21 cellular contexts compared by ENCODE assay signal in the genomic region with DNA sequence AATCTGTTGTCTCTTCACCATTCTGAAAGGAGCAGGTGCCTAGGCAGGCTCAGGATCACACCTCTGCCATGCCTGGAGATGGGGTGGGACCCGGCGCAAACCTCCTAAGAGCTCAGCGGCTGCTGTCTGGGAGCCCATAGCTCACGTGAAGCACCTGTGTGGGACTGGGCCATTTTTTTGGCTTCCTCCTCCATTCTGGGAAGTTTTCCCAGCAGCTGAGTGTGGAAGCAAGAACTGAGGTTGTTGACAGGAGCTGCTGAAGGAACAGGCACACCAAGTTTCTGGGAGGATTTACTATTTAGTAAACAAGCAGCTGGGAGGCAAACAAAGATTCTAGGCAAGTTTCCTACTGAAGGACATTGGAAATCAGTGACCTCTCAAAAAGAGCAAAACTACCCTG.
DNase-seq lines count a peak whose midpoint lies in the region; ATAC-seq and TF ChIP-seq lines count a peak whose summit lies in the region.
"Had no signal": no experiment of that assay in that cellular context is flagged by ENCODE, and none has a peak within 500 bp of the region (broad histone marks: within the 10 kb centered on the region; RNA-seq: fewer than 3 reads in every experiment).

No MANE protein-coding gene starts in this region.

- no peak overlapping the region for H3K4me3 Mint-ChIP-seq in brain
- no peak overlapping the region for H3K4me3 Mint-ChIP-seq in naive thymus-derived CD8-positive, alpha-beta T cell
- H3K4me3 Mint-ChIP-seq: CD8-positive, alpha-beta T cell had no signal

- H3K36me3 ChIP-seq in prostate gland (no peaks in the 10 kb centered on the region), testis (ENCODE audit: low read depth, missing control alignments) (no peaks in the 10 kb centered on the region), spleen (no peaks in the 10 kb centered on the region)
- H3K36me3 ChIP-seq: MG63 had no signal

- peaks cover 18% of the 10 kb centered on the region for H3K4me1 ChIP-seq in prostate gland (replicated peaks)
- peaks cover 12% of the 10 kb centered on the region for H3K4me1 ChIP-seq in testis
- H3K4me1 ChIP-seq in spleen = no peaks in the 10 kb centered on the region
- H3K4me1 ChIP-seq: A549, Caco-2 had no signal

- no peaks in the 10 kb centered on the region for H3K27me3 ChIP-seq in layer of hippocampus (ENCODE audit: control insufficient read depth, insufficient read depth, low read length)
- no peaks in the 10 kb centered on the region for H3K27me3 ChIP-seq in prostate gland (replicated peaks; ENCODE audit: insufficient read depth)
- no peaks in the 10 kb centered on the region for H3K27me3 ChIP-seq in testis
- no peaks in the 10 kb centered on the region for H3K27me3 ChIP-seq in spleen (replicated peaks in 1 of 7)
- H3K27me3 ChIP-seq: MG63 had no signal

- WGBS in prostate gland = 56% methylated on average over 4 of the region's 4 CpGs
- WGBS in testis, 2 donors = 65 to 84% methylated on average over 4 of the region's 4 CpGs
- WGBS in spleen, 5 donors = 86 to 97% (median 93%) methylated on average over 4 of the region's 4 CpGs

- POLR2A ChIA-PET in naive thymus-derived CD8-positive, alpha-beta T cell (lab: Charles Lee) = no interaction called here

- H3K4me3 ChIP-seq in prostate gland = no peak overlapping the region
- no peak overlapping the region for H3K4me3 ChIP-seq in testis
- no peak overlapping the region for H3K4me3 ChIP-seq in spleen
- H3K4me3 ChIP-seq: A549, GM12878, MG63 had no signal

- TF ChIP-seq CTCF in brain (conservative IDR thresholded peaks at IDR 0.05) (no peak), prostate gland (IDR thresholded peaks at IDR 0.05) (no peak), testis (IDR thresholded peaks at IDR 0.05) (no peak), spleen (IDR thresholded peaks at IDR 0.05 in 8 of 11, conservative IDR thresholded peaks at IDR 0.05 in 3 of 11) (no peak)

- H3K9me3 Mint-ChIP-seq in brain = no peaks in the 10 kb centered on the region
- H3K9me3 Mint-ChIP-seq in naive thymus-derived CD8-positive, alpha-beta T cell = peaks cover 0 to 3% (median 0%) of the 10 kb centered on the region in 9 donors
- H3K9me3 Mint-ChIP-seq: CD8-positive, alpha-beta T cell had no signal

- peak overlapping the region; percentile 80 for H3K27ac ChIP-seq in layer of hippocampus (ENCODE audit: low read depth, low read length)
- peak overlapping the region; percentile 67 to 74 for H3K27ac ChIP-seq in prostate gland
- no peak overlapping the region for H3K27ac ChIP-seq in testis
- no peak overlapping the region for H3K27ac ChIP-seq in spleen
- H3K27ac ChIP-seq: A549 had no signal

- peaks cover 11% of the 10 kb centered on the region for H3K36me3 Mint-ChIP-seq in brain
- H3K36me3 Mint-ChIP-seq in naive thymus-derived CD8-positive, alpha-beta T cell = no peaks in the 10 kb centered on the region
- H3K36me3 Mint-ChIP-seq: CD8-positive, alpha-beta T cell had no signal

- intact Hi-C loops in prostate gland (cut with DNase I) = no loop called here
- intact Hi-C loops in testis (cut with DNase I; ENCODE audit: low total_unique reads) = no loop called here
- intact Hi-C loops in spleen (cut with DNase I; ENCODE audit: low total_unique reads) = no loop called here

- DNase-seq in prostate gland (ENCODE audit: low spot score) (peak; percentile 71), testis (peak; percentile 31), spleen (no peak), kidney glomerular epithelial cell (lab: John Stamatoyannopoulos, UW) (no peak)
- no peak for DNase-seq in naive thymus-derived CD8-positive, alpha-beta T cell
- DNase-seq: Caco-2; CD8-positive, alpha-beta T cell; KBM-7; MG63; NCI-H2029; NCI-H446 treated with DMSO at 0.1 percent for 48 hours; NCI-H526; NCI-H82; NK-92 treated with Interleukin-12 subunit alpha and Interleukin-12 subunit beta, amount 100 ng/mL, for 24 hours; RPMI8226; SHP77 had no signal

- TF ChIP-seq POLR2A in prostate gland (IDR thresholded peaks at IDR 0.05) (no peak), testis (IDR thresholded peaks at IDR 0.05) (no peak), spleen (IDR thresholded peaks at IDR 0.05) (no peak)

- H3K27ac Mint-ChIP-seq in brain = peak overlapping the region in 4 of 5 experiments; percentile 24 to 87 (median 68)
- H3K27ac Mint-ChIP-seq in naive thymus-derived CD8-positive, alpha-beta T cell = no peak overlapping the region
- H3K27ac Mint-ChIP-seq: CD8-positive, alpha-beta T cell had no signal

- H3K9me3 ChIP-seq in prostate gland (no peaks in the 10 kb centered on the region), testis (no peaks in the 10 kb centered on the region), spleen (no peaks in the 10 kb centered on the region)
- H3K9me3 ChIP-seq: A549, Caco-2, MG63 had no signal

- no peaks in the 10 kb centered on the region for H3K27me3 Mint-ChIP-seq in brain
- peaks cover 0 to 9% (median 0%) of the 10 kb centered on the region in 5 donors for H3K27me3 Mint-ChIP-seq in naive thymus-derived CD8-positive, alpha-beta T cell

- peaks cover 65% of the 10 kb centered on the region for H3K4me1 Mint-ChIP-seq in brain
- no peaks in the 10 kb centered on the region for H3K4me1 Mint-ChIP-seq in naive thymus-derived CD8-positive, alpha-beta T cell

- no peak for ATAC-seq in naive thymus-derived CD8-positive, alpha-beta T cell
- ATAC-seq: A549; CD8-positive, alpha-beta T cell; GM12878; HCT116 had no signal

Comparison
In these comparisons a context has a peak if more than half of its experiments do, and no peak if none do; other contexts are left out.
1. H3K27ac Mint-ChIP-seq: peak in brain (4 of 5); none in naive thymus-derived CD8-positive, alpha-beta T cell (0 of 10).
2. H3K27ac ChIP-seq: peak in layer of hippocampus (single experiment) and prostate gland (2 of 2); none in testis (0 of 2) and spleen (0 of 8).
3. DNase-seq: peak in prostate gland (single experiment) and testis (single experiment); none in spleen (single experiment), kidney glomerular epithelial cell (single experiment) and naive thymus-derived CD8-positive, alpha-beta T cell (0 of 10).